ENCODE assay signal across 17 cellular contexts in the genomic region with DNA sequence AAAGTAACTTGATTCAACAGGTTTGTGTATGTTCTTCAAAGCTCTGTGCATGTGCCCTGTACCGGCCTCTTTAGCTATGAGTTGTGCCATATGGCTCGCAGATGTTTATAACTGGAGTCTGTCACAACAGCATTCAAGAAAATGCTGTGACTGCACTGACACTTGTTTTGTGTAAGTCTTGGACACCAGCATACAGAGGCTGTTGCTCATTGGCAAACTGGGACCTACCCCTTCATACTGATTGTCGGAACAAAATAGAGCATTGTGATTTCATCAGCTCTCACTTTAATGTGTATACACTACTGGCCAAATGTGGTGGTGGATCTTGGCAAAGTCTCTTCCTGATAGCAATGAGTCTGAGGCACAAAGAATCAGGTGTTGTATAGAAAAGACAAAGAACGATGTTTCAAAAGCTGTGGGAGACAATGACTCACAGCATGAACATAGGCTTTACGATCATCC.
DNase-seq lines count a peak whose midpoint lies in the region; ATAC-seq, FAIRE-seq and TF ChIP-seq lines count a peak whose summit lies in the region.
"Had no signal": no experiment of that assay in that cellular context is flagged by ENCODE, and none has a peak within 500 bp of the region (broad histone marks: within the 10 kb centered on the region; RNA-seq: fewer than 3 reads in every experiment).

No MANE protein-coding gene starts in this region.

- DNase-seq in DMS 273 (lab: John Stamatoyannopoulos, UW; ENCODE audit: unreplicated experiment) (peak; percentile 67), HT1080 (ENCODE audit: low read depth) (peak; percentile 47), astrocyte (ENCODE audit: low read depth) (peak; percentile 64), glutamatergic neuron (no peak), left cardiac atrium (no peak), CD14-positive monocyte (ENCODE audit: low spot score) (no peak), retina (no peak)
- no peak for DNase-seq in stimulated activated CD8-positive, alpha-beta memory T cell treated with anti-CD3 and anti-CD28 coated beads, Interleukin-4, amount 100 ng/mL, for 48 hours
- DNase-seq: activated CD4-positive, alpha-beta T cell treated with anti-CD3 and anti-CD28 coated beads for 48 hours; NCI-H2171 treated with DMSO at 0.1 percent for 48 hours; stimulated activated CD4-positive, alpha-beta T cell treated with anti-CD3 and anti-CD28 coated beads, Interleukin-4, amount 100 ng/mL, for 4 hours; T-helper 9 cell had no signal

- no peaks in the 10 kb centered on the region for H3K79me2 ChIP-seq in astrocyte (ENCODE audit: insufficient read depth, low read length)

- no peak for ATAC-seq in left cardiac atrium

- H3K27ac Mint-ChIP-seq in astrocyte (ENCODE audit: unreplicated experiment) (no peak overlapping the region), glutamatergic neuron (ENCODE audit: unreplicated experiment) (peak overlapping the region; percentile 62), CD14-positive monocyte (no peak overlapping the region)
- H3K27ac Mint-ChIP-seq: activated naive CD4-positive, alpha-beta T cell treated with anti-CD3 and anti-CD28 coated beads, Interleukin-2, amount 50 U/mL, for 24 hours; IgD-negative memory B cell had no signal

- H3K36me3 Mint-ChIP-seq in astrocyte (ENCODE audit: low read depth, unreplicated experiment) = peaks cover 6% of the 10 kb centered on the region
- H3K36me3 Mint-ChIP-seq in glutamatergic neuron (ENCODE audit: unreplicated experiment) = no peaks in the 10 kb centered on the region
- H3K36me3 Mint-ChIP-seq in CD14-positive monocyte = peaks cover 4 to 6% of the 10 kb centered on the region in 2 donors
- H3K36me3 Mint-ChIP-seq: activated naive CD4-positive, alpha-beta T cell treated with anti-CD3 and anti-CD28 coated beads, Interleukin-2, amount 50 U/mL, for 24 hours; IgD-negative memory B cell had no signal

- no peak overlapping the region for H3K27ac ChIP-seq in astrocyte (ENCODE audit: low read depth, low read length)
- H3K27ac ChIP-seq: BLaER1, SJSA1 had no signal

- no peak overlapping the region for H3K4me3 ChIP-seq in astrocyte (ENCODE audit: insufficient read depth, low read depth, low read length)
- H3K4me3 ChIP-seq: BLaER1, SJSA1, skin epidermis had no signal

- H3K9me3 ChIP-seq in astrocyte (ENCODE audit: insufficient read depth, low read depth, low read length) = no peaks in the 10 kb centered on the region
- H3K9me3 ChIP-seq: BLaER1, SJSA1 had no signal

- no peak for TF ChIP-seq CTCF in astrocyte (IDR thresholded peaks at IDR 0.05; ENCODE audit: insufficient read depth, low read depth, low read length)
- TF ChIP-seq CTCF in glutamatergic neuron (IDR thresholded peaks at IDR 0.05; ENCODE audit: partially characterized antibody, unreplicated experiment) = no peak
- TF ChIP-seq CTCF in CD14-positive monocyte (IDR thresholded peaks at IDR 0.05) = no peak

- peaks cover 5% of the 10 kb centered on the region for H3K4me1 ChIP-seq in astrocyte (ENCODE audit: insufficient read depth, low read length)
- H3K4me1 ChIP-seq: SJSA1 had no signal

- no peaks in the 10 kb centered on the region for H3K27me3 ChIP-seq in astrocyte (ENCODE audit: insufficient read depth, low read length)
- H3K27me3 ChIP-seq: BLaER1, SJSA1 had no signal

- H3K9ac ChIP-seq in astrocyte (ENCODE audit: low read length) = no peak overlapping the region
- H3K9ac ChIP-seq: BLaER1 had no signal

- H3K9me3 Mint-ChIP-seq in astrocyte (ENCODE audit: unreplicated experiment) (no peaks in the 10 kb centered on the region), glutamatergic neuron (ENCODE audit: unreplicated experiment) (no peaks in the 10 kb centered on the region), CD14-positive monocyte (peaks cover 0 to 2% (median 0%) of the 10 kb centered on the region in 7 donors)
- H3K9me3 Mint-ChIP-seq: activated naive CD4-positive, alpha-beta T cell treated with anti-CD3 and anti-CD28 coated beads, Interleukin-2, amount 50 U/mL, for 24 hours; IgD-negative memory B cell had no signal

- H4K20me1 ChIP-seq in astrocyte (ENCODE audit: insufficient read depth, low read length) = no peaks in the 10 kb centered on the region
- H4K20me1 ChIP-seq: BLaER1 had no signal

- H3K4me1 Mint-ChIP-seq in astrocyte (ENCODE audit: low read depth, unreplicated experiment) (peaks cover 15% of the 10 kb centered on the region), glutamatergic neuron (ENCODE audit: low read depth, unreplicated experiment) (peaks cover 22% of the 10 kb centered on the region), CD14-positive monocyte (peaks cover 3% of the 10 kb centered on the region)

- H3K4me2 ChIP-seq in astrocyte (ENCODE audit: low read length) = peak overlapping the region; percentile 20
- H3K4me2 ChIP-seq: BLaER1 had no signal

- H3K4me3 Mint-ChIP-seq in astrocyte (ENCODE audit: unreplicated experiment) (no peak overlapping the region), glutamatergic neuron (ENCODE audit: unreplicated experiment) (no peak overlapping the region), CD14-positive monocyte (peak overlapping the region in 1 of 2 donors; percentile 53)
- H3K4me3 Mint-ChIP-seq: activated naive CD4-positive, alpha-beta T cell treated with anti-CD3 and anti-CD28 coated beads, Interleukin-2, amount 50 U/mL, for 24 hours; IgD-negative memory B cell had no signal

- H3K27me3 Mint-ChIP-seq in astrocyte (ENCODE audit: low read depth, unreplicated experiment) = no peaks in the 10 kb centered on the region
- H3K27me3 Mint-ChIP-seq in glutamatergic neuron (ENCODE audit: unreplicated experiment) = no peaks in the 10 kb centered on the region
- H3K27me3 Mint-ChIP-seq in CD14-positive monocyte (ENCODE audit: low read depth in 3 of 3) = peaks cover 49 to 71% (median 51%) of the 10 kb centered on the region in 3 donors

- no peak overlapping the region for H2AFZ ChIP-seq in astrocyte (ENCODE audit: low read depth, low read length)

- peak; percentile 70 for FAIRE-seq in astrocyte (lab: Jason Lieb, UNC)

- intact Hi-C loops in left cardiac atrium (cut with DNase I) (no loop called here), CD14-positive monocyte (cut with micrococcal nuclease) (no loop called here)

- H3K36me3 ChIP-seq in astrocyte (ENCODE audit: insufficient read depth, low read length) = peaks cover 4% of the 10 kb centered on the region
- H3K36me3 ChIP-seq: SJSA1 had no signal

Comparison
In these comparisons a context has a peak if more than half of its experiments do, and no peak if none do; other contexts are left out.
1. DNase-seq: peak in DMS 273 (single experiment), HT1080 (single experiment) and astrocyte (single experiment); none in glutamatergic neuron (single experiment), left cardiac atrium (single experiment), CD14-positive monocyte (single experiment), stimulated activated CD8-positive, alpha-beta memory T cell treated with anti-CD3 and anti-CD28 coated beads, Interleukin-4, amount 100 ng/mL, for 48 hours (single experiment) and retina (single experiment).